ENCODE assay signal across 9 cellular contexts in genomic region chr3:54870423-54870822, GRCh38. TPM values are rescaled to one million over a fixed set of nuclear protein-coding genes. Genes with fewer than 3 reads are reported as not detected.
DNase-seq lines count a peak whose midpoint lies in the region; ATAC-seq and TF ChIP-seq lines count a peak whose summit lies in the region.
"Had no signal": no experiment of that assay in that cellular context is flagged by ENCODE, and none has a peak within 500 bp of the region (broad histone marks: within the 10 kb centered on the region; RNA-seq: fewer than 3 reads in every experiment).

No MANE protein-coding gene starts in this region.

- BruUV-seq in PC-3 (replicated peaks; lab: Mats Ljungman, UMichigan) = no TSS peak

- POLR2A ChIA-PET in PC-3 (lab: Charles Lee; ENCODE audit: unreplicated experiment) = interaction anchor here (0.6 kb wide), 1 partner anchor 547 kb away, joined by 3 read pairs; no protein-coding TSS in a partner anchor

- H3K36me3 Mint-ChIP-seq in osteocyte (ENCODE audit: unreplicated experiment) = no peaks in the 10 kb centered on the region

- CTCF ChIA-PET in PC-3 (lab: Charles Lee) = no interaction called here

- H3K4me2 ChIP-seq in PC-3 (ENCODE audit: low read length) (peak overlapping the region; percentile 26; the same call in 1 of the 2 replicates), fibroblast of lung (ENCODE audit: extremely low read depth, insufficient read depth, low read length) (peak overlapping the region; percentile 23)

- H3K4me3 ChIP-seq in PC-3 (ENCODE audit: low read length) (no peak overlapping the region), fibroblast of lung (replicated peaks in 1 of 4; ENCODE audit: control extremely low read depth in 1 of 4, insufficient read depth in 1 of 4, low read depth in 3 of 4, low read length in 4 of 4) (no peak overlapping the region)
- H3K4me3 ChIP-seq: SK-N-MC had no signal

- no peaks in the 10 kb centered on the region for H3K9me2 ChIP-seq in PC-3 (replicated peaks; ENCODE audit: low read length)

- intact Hi-C loops in PC-3 (cut with micrococcal nuclease) = loop anchor here (1.0 kb wide), 6 partner anchors 12 to 852 kb away; no protein-coding TSS in a partner anchor

- TF ChIP-seq CTCF in PC-3 (conservative IDR thresholded peaks at IDR 0.05; ENCODE audit: low read depth, low read length) = peak; percentile 85
- TF ChIP-seq CTCF in fibroblast of lung (conservative IDR thresholded peaks at IDR 0.05 in 1 of 2, IDR thresholded peaks at IDR 0.05 in 1 of 2; ENCODE audit: low read depth in 1 of 2, low read length in 2 of 2) = peak; percentile 71 to 83
- peak; percentile 84 for TF ChIP-seq CTCF in osteocyte (IDR thresholded peaks at IDR 0.05)

- H2AFZ ChIP-seq in PC-3 (ENCODE audit: low read length) (peak overlapping the region; percentile 33), fibroblast of lung (ENCODE audit: low read length) (peak overlapping the region; percentile 37)

- peaks cover 30% of the 10 kb centered on the region for H3K4me1 Mint-ChIP-seq in osteocyte (ENCODE audit: unreplicated experiment)

- H3K36me3 ChIP-seq in PC-3 (ENCODE audit: low read depth, low read length) = no peaks in the 10 kb centered on the region
- no peaks in the 10 kb centered on the region for H3K36me3 ChIP-seq in fibroblast of lung (ENCODE audit: control insufficient read depth, insufficient read depth, low read length)

- peak; percentile 98 for DNase-seq in HCEC 1CT
- DNase-seq in PC-3 = peak; percentile 85
- peak; percentile 91 to 98 for DNase-seq in fibroblast of lung (ENCODE audit: low read depth in 2 of 2)
- DNase-seq in osteocyte (ENCODE audit: extremely low spot score, unreplicated experiment) = no peak

- H3K4me1 ChIP-seq in PC-3 (ENCODE audit: insufficient read depth, low read length) (peaks cover 21% of the 10 kb centered on the region), fibroblast of lung (ENCODE audit: control insufficient read depth, extremely low read depth, insufficient read depth, low read length) (peaks cover 3% of the 10 kb centered on the region)

- no peaks in the 10 kb centered on the region for H3K27me3 ChIP-seq in PC-3 (ENCODE audit: low read length)
- H3K27me3 ChIP-seq in fibroblast of lung (ENCODE audit: control insufficient read depth, insufficient read depth, low read length) = no peaks in the 10 kb centered on the region

- H3K27ac ChIP-seq in PC-3 (ENCODE audit: low read length) = peak overlapping the region; percentile 38; the same call in 1 of the 2 replicates
- H3K27ac ChIP-seq in fibroblast of lung (ENCODE audit: insufficient read depth, low read length) = peak overlapping the region; percentile 19
- H3K27ac ChIP-seq: SK-N-MC had no signal

- no peak overlapping the region for H3K27ac Mint-ChIP-seq in osteocyte (ENCODE audit: unreplicated experiment)

- H3K79me2 ChIP-seq in PC-3 (ENCODE audit: low read length) = no peaks in the 10 kb centered on the region
- no peaks in the 10 kb centered on the region for H3K79me2 ChIP-seq in fibroblast of lung (ENCODE audit: control insufficient read depth, insufficient read depth, low read length)

- no peaks in the 10 kb centered on the region for H3K9me3 Mint-ChIP-seq in osteocyte (ENCODE audit: unreplicated experiment)

- H3K9ac ChIP-seq in PC-3 (ENCODE audit: low read length) (no peak overlapping the region), fibroblast of lung (ENCODE audit: insufficient read depth, low read length) (no peak overlapping the region)

- no peaks in the 10 kb centered on the region for H3F3A ChIP-seq in PC-3 (ENCODE audit: low read length, unreplicated experiment)

- ATAC-seq in PC-3 (peak; percentile 94), GM19395 (IDR thresholded peaks at IDR 0.05; ENCODE audit: unreplicated experiment) (no peak), HG03571 (IDR thresholded peaks at IDR 0.05; ENCODE audit: unreplicated experiment) (no peak), GM21381 (IDR thresholded peaks at IDR 0.05; ENCODE audit: unreplicated experiment) (no peak), GM19324 (IDR thresholded peaks at IDR 0.05; ENCODE audit: low FRiP score, unreplicated experiment) (no peak)

- no peaks in the 10 kb centered on the region for H3K27me3 Mint-ChIP-seq in osteocyte (ENCODE audit: unreplicated experiment)

- H3K9me3 ChIP-seq in PC-3 (ENCODE audit: low read length) (no peaks in the 10 kb centered on the region), fibroblast of lung (ENCODE audit: control insufficient read depth, insufficient read depth, low read depth, low read length) (no peaks in the 10 kb centered on the region)

- no peak overlapping the region for H3K4me3 Mint-ChIP-seq in osteocyte (ENCODE audit: unreplicated experiment)

- H4K20me1 ChIP-seq in PC-3 (ENCODE audit: low read length) (no peaks in the 10 kb centered on the region), fibroblast of lung (ENCODE audit: control insufficient read depth, extremely low read depth, insufficient read depth, low read length) (no peaks in the 10 kb centered on the region)

RNA-seq across cellular contexts. Expression of gene LRTM1, which starts 57.4 kb away (rescaled TPM):
- total RNA-seq in PC-3 (2014; rRNA removed) (not detected in 2 replicates), fibroblast of lung (not detected in 2 replicates), osteocyte (not detected in 2 replicates)
- polyA plus RNA-seq in fibroblast of lung = 0.43 TPM in 1 of 2 replicates, not detected in the other
- 0.15 TPM in 1 of 2 replicates, not detected in the other for polyA plus RNA-seq in fibroblast of lung (2012)
- polyA minus RNA-seq in fibroblast of lung (ENCODE audit: low replicate concordance) = not detected in 2 replicates
